35 cellular contexts compared by ENCODE assay signal in the genomic region with DNA sequence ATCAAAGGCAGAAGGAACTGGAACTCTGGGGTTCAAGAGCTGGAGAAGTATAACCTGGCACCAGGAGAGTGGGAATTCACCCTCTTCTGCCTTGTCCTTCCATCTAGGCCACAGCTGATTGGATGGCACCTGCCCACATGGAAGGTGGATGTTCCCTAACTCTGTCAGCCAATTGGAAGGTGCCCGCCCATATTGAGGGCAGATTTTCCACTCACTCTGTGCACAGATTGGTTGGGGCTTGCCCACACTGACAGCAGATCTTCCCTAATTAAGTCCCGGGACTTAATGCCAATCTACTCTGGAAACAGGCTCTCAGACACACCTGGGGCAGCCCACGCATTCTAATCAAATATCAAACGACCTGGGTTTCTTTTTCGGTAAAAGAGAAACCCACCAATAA.
"Had no signal": no experiment of that assay in that cellular context is flagged by ENCODE, and none has a peak within 500 bp of the region (broad histone marks: within the 10 kb centered on the region; RNA-seq: fewer than 3 reads in every experiment).

No MANE protein-coding gene starts in this region.

- H3K9me3 Mint-ChIP-seq: activated CD8-positive, alpha-beta T cell treated with anti-CD3 and anti-CD28 coated beads for 36 hours; activated naive CD4-positive, alpha-beta T cell treated with anti-CD3 and anti-CD28 coated beads, Interleukin-2, amount 50 U/mL, for 24 hours; activated naive CD8-positive, alpha-beta T cell treated with anti-CD3 and anti-CD28 coated beads, Interleukin-2, amount 10 ng/mL, durations not matched to agents 7 days and 5 days; activated T-cell treated with anti-CD3 and anti-CD28 coated beads, Interleukin-2, amount 50 U/mL, for 72 hours; activated T-helper 17 cell treated with anti-CD3 and anti-CD28 coated beads, Interleukin-2, amount 50 U/mL, for 72 hours had no signal

- H3K4me3 Mint-ChIP-seq: activated CD8-positive, alpha-beta T cell treated with anti-CD3 and anti-CD28 coated beads for 36 hours; activated naive CD4-positive, alpha-beta T cell treated with anti-CD3 and anti-CD28 coated beads, Interleukin-2, amount 50 U/mL, for 24 hours; activated naive CD8-positive, alpha-beta T cell treated with anti-CD3 and anti-CD28 coated beads, Interleukin-2, amount 10 ng/mL, durations not matched to agents 7 days and 5 days; activated T-cell treated with anti-CD3 and anti-CD28 coated beads, Interleukin-2, amount 50 U/mL, for 72 hours; activated T-helper 17 cell treated with anti-CD3 and anti-CD28 coated beads, Interleukin-2, amount 50 U/mL, for 72 hours; central memory CD8-positive, alpha-beta T cell; T-helper 17 cell had no signal

- H3K9me3 ChIP-seq: ascending aorta, SK-N-SH had no signal

- H3K27me3 Mint-ChIP-seq: activated CD8-positive, alpha-beta T cell treated with anti-CD3 and anti-CD28 coated beads for 36 hours; activated naive CD8-positive, alpha-beta T cell treated with anti-CD3 and anti-CD28 coated beads, Interleukin-2, amount 10 ng/mL, durations not matched to agents 7 days and 5 days; activated T-helper 17 cell treated with anti-CD3 and anti-CD28 coated beads, Interleukin-2, amount 50 U/mL, for 72 hours; central memory CD8-positive, alpha-beta T cell; T-helper 17 cell had no signal

- H3K4me1 Mint-ChIP-seq: activated naive CD4-positive, alpha-beta T cell treated with anti-CD3 and anti-CD28 coated beads, Interleukin-2, amount 50 U/mL, for 24 hours; activated naive CD8-positive, alpha-beta T cell treated with anti-CD3 and anti-CD28 coated beads, Interleukin-2, amount 10 ng/mL, durations not matched to agents 7 days and 5 days; activated T-helper 17 cell treated with anti-CD3 and anti-CD28 coated beads, Interleukin-2, amount 50 U/mL, for 72 hours; central memory CD8-positive, alpha-beta T cell; T-helper 17 cell had no signal

- H3K27ac Mint-ChIP-seq: activated CD8-positive, alpha-beta T cell treated with anti-CD3 and anti-CD28 coated beads for 36 hours; activated naive CD4-positive, alpha-beta T cell treated with anti-CD3 and anti-CD28 coated beads, Interleukin-2, amount 50 U/mL, for 24 hours; activated naive CD8-positive, alpha-beta T cell treated with anti-CD3 and anti-CD28 coated beads, Interleukin-2, amount 10 ng/mL, durations not matched to agents 7 days and 5 days; activated T-cell treated with anti-CD3 and anti-CD28 coated beads, Interleukin-2, amount 50 U/mL, for 72 hours; activated T-helper 17 cell treated with anti-CD3 and anti-CD28 coated beads, Interleukin-2, amount 50 U/mL, for 72 hours; T-helper 17 cell had no signal

- H3K4me1 ChIP-seq: ascending aorta, SJSA1 had no signal

- ATAC-seq: activated CD8-positive, alpha-beta T cell treated with anti-CD3 and anti-CD28 coated beads for 36 hours; activated T-cell treated with anti-CD3 and anti-CD28 coated beads, Interleukin-2, amount 50 U/mL, for 72 hours; activated T-helper 17 cell treated with anti-CD3 and anti-CD28 coated beads, Interleukin-2, amount 50 U/mL, for 72 hours; Panc1; T-helper 17 cell had no signal

- H3K36me3 ChIP-seq: ascending aorta, cardiac muscle cell, SJSA1, WERI-Rb-1 had no signal

- DNase-seq: activated CD4-positive, alpha-beta T cell treated with anti-CD3 and anti-CD28 coated beads for 1 hour; activated CD4-positive, alpha-beta T cell treated with anti-CD3 and anti-CD28 coated beads for 48 hours; activated CD4-positive, alpha-beta T cell treated with anti-CD3 and anti-CD28 coated beads, Interleukin-2, amount 50 U/mL, for 4 hours; activated CD4-positive, CD25-positive, alpha-beta regulatory T cell; activated CD8-positive, alpha-beta T cell treated with anti-CD3 and anti-CD28 coated beads for 36 hours; activated effector memory CD4-positive, alpha-beta T cell treated with anti-CD3 and anti-CD28 coated beads, Interleukin-2, amount 50 U/mL, for 16 hours; activated naive CD4-positive, alpha-beta T cell treated with Interleukin-2 at 50 U/mL for 16 hours; activated naive CD8-positive, alpha-beta T cell treated with anti-CD3 and anti-CD28 coated beads, Interleukin-2, amount 10 ng/mL, durations not matched to agents 7 days and 5 days; activated T-cell treated with anti-CD3 and anti-CD28 coated beads, Interleukin-2, amount 50 U/mL, for 1 hour; activated T-cell treated with anti-CD3 and anti-CD28 coated beads, Interleukin-2, amount 50 U/mL, for 72 hours; amygdala; MM.1S; MV-4-11; NCI-H1092 treated with DMSO at 0.1 percent for 48 hours; NCI-H1417; NCI-H146; NCI-H187; NCI-H2029 treated with DMSO at 0.1 percent for 48 hours; NCI-H226; NCI-H446 treated with DMSO at 0.1 percent for 48 hours; NCI-H524; NCI-H69; NCI-H82; RPMI8226; SHP77 treated with DMSO at 0.1 percent for 48 hours; SK-N-SH; T-helper 17 cell; WERI-Rb-1 had no signal

- H3K36me3 Mint-ChIP-seq: activated naive CD4-positive, alpha-beta T cell treated with anti-CD3 and anti-CD28 coated beads, Interleukin-2, amount 50 U/mL, for 24 hours; activated naive CD8-positive, alpha-beta T cell treated with anti-CD3 and anti-CD28 coated beads, Interleukin-2, amount 10 ng/mL, durations not matched to agents 7 days and 5 days had no signal

- H3K27ac ChIP-seq: ascending aorta, cardiac muscle cell, SJSA1, WERI-Rb-1 had no signal

- H3K27me3 ChIP-seq: ascending aorta, cardiac muscle cell, SJSA1 had no signal

- H3K4me2 ChIP-seq: SK-N-SH had no signal

- H3K4me3 ChIP-seq: ascending aorta, cardiac muscle cell, SJSA1 had no signal

- H3K9ac ChIP-seq: SK-N-SH had no signal
